ENCODE assay signal across 1 cellular context in the genomic region with DNA sequence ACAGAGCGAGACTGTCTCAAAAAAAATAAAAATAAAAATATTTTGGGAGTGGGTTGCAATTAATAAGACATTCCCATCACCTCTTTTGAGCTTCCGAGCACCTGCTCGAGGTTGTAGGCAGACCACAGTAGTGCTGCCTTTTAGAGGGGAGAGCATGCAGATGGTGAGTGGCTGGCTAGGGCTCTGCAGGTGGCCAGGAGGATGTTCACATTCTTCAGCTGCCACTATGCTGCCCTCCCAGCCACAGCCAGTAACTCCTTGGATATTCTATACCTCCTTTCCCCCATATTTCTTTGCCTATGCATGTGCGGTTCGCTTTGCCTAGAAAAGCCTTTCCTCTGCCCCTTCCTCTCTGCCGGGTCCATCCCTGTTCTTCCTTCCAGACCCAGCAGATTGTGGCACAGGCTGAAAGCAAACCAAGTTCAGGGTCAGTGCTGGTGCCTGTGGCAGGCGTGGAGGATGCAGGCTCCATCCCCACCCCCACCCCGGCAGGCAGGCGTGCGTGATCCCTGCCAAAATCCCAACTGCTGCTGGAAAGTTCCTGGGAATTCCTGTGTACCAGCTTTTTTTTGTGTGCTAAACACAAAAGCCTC.
TF ChIP-seq lines count a peak whose summit lies in the region.

No MANE protein-coding gene starts in this region.

TF ChIP-seq in HepG2, 621 proteins besides CTCF, POLR2A, EP300 and RAD21 (continued from another document):
- TF ChIP-seq, protein P1, sequence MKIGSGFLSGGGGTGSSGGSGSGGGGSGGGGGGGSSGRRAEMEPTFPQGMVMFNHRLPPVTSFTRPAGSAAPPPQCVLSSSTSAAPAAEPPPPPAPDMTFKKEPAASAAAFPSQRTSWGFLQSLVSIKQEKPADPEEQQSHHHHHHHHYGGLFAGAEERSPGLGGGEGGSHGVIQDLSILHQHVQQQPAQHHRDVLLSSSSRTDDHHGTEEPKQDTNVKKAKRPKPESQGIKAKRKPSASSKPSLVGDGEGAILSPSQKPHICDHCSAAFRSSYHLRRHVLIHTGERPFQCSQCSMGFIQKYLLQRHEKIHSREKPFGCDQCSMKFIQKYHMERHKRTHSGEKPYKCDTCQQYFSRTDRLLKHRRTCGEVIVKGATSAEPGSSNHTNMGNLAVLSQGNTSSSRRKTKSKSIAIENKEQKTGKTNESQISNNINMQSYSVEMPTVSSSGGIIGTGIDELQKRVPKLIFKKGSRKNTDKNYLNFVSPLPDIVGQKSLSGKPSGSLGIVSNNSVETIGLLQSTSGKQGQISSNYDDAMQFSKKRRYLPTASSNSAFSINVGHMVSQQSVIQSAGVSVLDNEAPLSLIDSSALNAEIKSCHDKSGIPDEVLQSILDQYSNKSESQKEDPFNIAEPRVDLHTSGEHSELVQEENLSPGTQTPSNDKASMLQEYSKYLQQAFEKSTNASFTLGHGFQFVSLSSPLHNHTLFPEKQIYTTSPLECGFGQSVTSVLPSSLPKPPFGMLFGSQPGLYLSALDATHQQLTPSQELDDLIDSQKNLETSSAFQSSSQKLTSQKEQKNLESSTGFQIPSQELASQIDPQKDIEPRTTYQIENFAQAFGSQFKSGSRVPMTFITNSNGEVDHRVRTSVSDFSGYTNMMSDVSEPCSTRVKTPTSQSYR (CRISPR knock-in tag; IDR thresholded peaks at IDR 0.05; ENCODE audit: borderline replicate concordance), result peak; percentile 32; the same call in 1 of the 2 replicates
